In genomic region chr15:39787479-39787878, GRCh38 we compare ENCODE assay signal across 18 cellular contexts. TPM values are rescaled to one million over a fixed set of nuclear protein-coding genes. Genes with fewer than 3 reads are reported as not detected.
DNase-seq lines count a peak whose midpoint lies in the region; ATAC-seq and TF ChIP-seq lines count a peak whose summit lies in the region.
"Had no signal": no experiment of that assay in that cellular context is flagged by ENCODE, and none has a peak within 500 bp of the region (broad histone marks: within the 10 kb centered on the region; RNA-seq: fewer than 3 reads in every experiment).

No MANE protein-coding gene starts in this region.

- no peak for TF ChIP-seq CTCF in SK-N-SH (IDR thresholded peaks at IDR 0.05)
- TF ChIP-seq CTCF in OCI-LY3 (IDR thresholded peaks at IDR 0.05; ENCODE audit: low read depth, low read length), result no peak
- no peak for TF ChIP-seq CTCF in hepatocyte (IDR thresholded peaks at IDR 0.05; ENCODE audit: poor library complexity)

- no peak overlapping the region for H2AFZ ChIP-seq in SK-N-SH (ENCODE audit: low read depth)
- peak overlapping the region; percentile 32; the same call in 1 of the 2 replicates for H2AFZ ChIP-seq in OCI-LY3 (ENCODE audit: low read depth, low read length)
- H2AFZ ChIP-seq in hepatocyte, result no peak overlapping the region

- CTCF ChIA-PET in SK-N-SH (lab: Yijun Ruan, JAX), result interaction anchor here (0.7 to 3.1 kb wide), 11 partner anchors 10 to 322 kb away, joined by 3 to 21 read pairs (median 3); no protein-coding TSS in a partner anchor

- TF ChIP-seq EP300 in SK-N-SH (IDR thresholded peaks at IDR 0.05; ENCODE audit: borderline replicate concordance in 1 of 2, low read depth in 1 of 2, low read length in 1 of 2), result no peak

- H3K27ac ChIP-seq in SK-N-SH (ENCODE audit: low read depth in 2 of 2, low read length in 1 of 2) (peak overlapping the region in 1 of 2 experiments; percentile 62; a peak in 1 of 4 replicates), OCI-LY3 (ENCODE audit: low read length) (peak overlapping the region; percentile 62), hepatocyte (peak overlapping the region; percentile 6), aorta (ENCODE audit: low read depth in 1 of 2, low read length in 2 of 2) (no peak overlapping the region)
- H3K27ac ChIP-seq: heart right ventricle had no signal

- H3K4me1 ChIP-seq in SK-N-SH (ENCODE audit: control insufficient read depth in 1 of 2, insufficient read depth in 2 of 2, low read depth in 1 of 2, low read length in 1 of 2) (peaks cover 16 to 20% of the 10 kb centered on the region in 2 experiments; a peak in 3 of 4 replicates), OCI-LY3 (ENCODE audit: low read length) (peaks cover 39% of the 10 kb centered on the region), hepatocyte (ENCODE audit: insufficient read depth) (peaks cover 19% of the 10 kb centered on the region), aorta (ENCODE audit: control insufficient read depth in 1 of 2, insufficient read depth in 2 of 2, low read length in 2 of 2) (no peaks in the 10 kb centered on the region)

- H3K27me3 ChIP-seq in SK-N-SH (ENCODE audit: insufficient read depth), result no peaks in the 10 kb centered on the region
- H3K27me3 ChIP-seq in OCI-LY3 (ENCODE audit: low read depth, low read length), result no peaks in the 10 kb centered on the region
- H3K27me3 ChIP-seq in hepatocyte, result no peaks in the 10 kb centered on the region
- no peaks in the 10 kb centered on the region for H3K27me3 ChIP-seq in aorta (ENCODE audit: control insufficient read depth in 1 of 2, insufficient read depth in 2 of 2, low read length in 1 of 2)
- H3K27me3 ChIP-seq: heart right ventricle had no signal

- peaks cover 46% of the 10 kb centered on the region for H3F3A ChIP-seq in SK-N-SH (replicated peaks; ENCODE audit: insufficient read depth)

- POLR2A ChIA-PET in SK-N-SH (lab: Yijun Ruan, JAX), result no interaction called here

- H4K20me1 ChIP-seq in SK-N-SH (ENCODE audit: insufficient read depth) (no peaks in the 10 kb centered on the region), OCI-LY3 (ENCODE audit: insufficient read depth, low read length) (no peaks in the 10 kb centered on the region), hepatocyte (ENCODE audit: insufficient read depth, poor library complexity, severe bottlenecking) (no peaks in the 10 kb centered on the region)

- intact Hi-C loops in aorta (cut with DNase I), result loop anchor here (5.0 to 10.0 kb wide), 5 partner anchors 85 to 247 kb away; partner anchors contain the start of genes GPR176 (in 1 of the 2) and SRP14 (in 1 of the 2)

- DNase-seq in SK-N-SH (no peak), hepatocyte (ENCODE audit: low spot score) (no peak), renal cortical epithelial cell (ENCODE audit: low read depth) (peak; percentile 68), germinal center (ENCODE audit: low spot score) (no peak), aorta (no peak)
- DNase-seq in activated naive CD4-positive, alpha-beta T cell treated with Interleukin-2 at 50 U/mL for 16 hours, result no peak
- DNase-seq: 8988T; activated CD4-positive, CD25-positive, alpha-beta regulatory T cell; effector CD8-positive, alpha-beta T cell; GDM1; heart right ventricle; naive thymus-derived CD8-positive, alpha-beta T cell; NCI-H1694; NCI-H446 treated with DMSO at 0.1 percent for 48 hours; stimulated activated CD4-positive, alpha-beta T cell treated with anti-CD3 and anti-CD28 coated beads, Interleukin-12 subunit alpha, Interleukin-12 subunit beta, amount 100 ng/mL, for 4 hours had no signal

- H3K9me2 ChIP-seq in SK-N-SH (no peaks in the 10 kb centered on the region), hepatocyte (replicated peaks; ENCODE audit: insufficient read depth) (no peaks in the 10 kb centered on the region)

- no peak overlapping the region for H3K4me3 ChIP-seq in SK-N-SH (ENCODE audit: low read depth in 2 of 2, low read length in 1 of 2)
- H3K4me3 ChIP-seq in OCI-LY3 (ENCODE audit: low read length), result peak overlapping the region; percentile 51
- H3K4me3 ChIP-seq in hepatocyte, result no peak overlapping the region
- H3K4me3 ChIP-seq in aorta (ENCODE audit: low read length in 2 of 2), result no peak overlapping the region
- H3K4me3 ChIP-seq: heart right ventricle, lung had no signal

- no peak for ATAC-seq in SK-N-SH treated with all-trans-retinoic acid at 6 μM for 48 hours
- ATAC-seq in aorta (ENCODE audit: low FRiP score), result no peak
- ATAC-seq: heart right ventricle; naive thymus-derived CD8-positive, alpha-beta T cell had no signal

- H3K9ac ChIP-seq in SK-N-SH (no peak overlapping the region), OCI-LY3 (ENCODE audit: low read length) (peak overlapping the region; percentile 34)

- WGBS in SK-N-SH (ENCODE audit: low lambda C conversion rate), result 40% methylated on average over 1 of the region's 1 CpG
- 0% methylated on average over 1 of the region's 1 CpG for WGBS in hepatocyte (ENCODE audit: low lambda C conversion rate, missing lambda C conversion rate)
- 46 to 60% methylated on average over 1 of the region's 1 CpG for WGBS in aorta, 2 donors

- TF ChIP-seq RAD21 in SK-N-SH (IDR thresholded peaks at IDR 0.05; ENCODE audit: low read length), result no peak

- H3K36me3 ChIP-seq in SK-N-SH (replicated peaks in 1 of 2; ENCODE audit: control insufficient read depth in 1 of 2, insufficient read depth in 2 of 2, low read length in 1 of 2), result no peaks in the 10 kb centered on the region
- H3K36me3 ChIP-seq in OCI-LY3 (replicated peaks; ENCODE audit: low read depth, low read length), result no peaks in the 10 kb centered on the region
- H3K36me3 ChIP-seq in hepatocyte (replicated peaks; ENCODE audit: insufficient read depth, low read depth), result no peaks in the 10 kb centered on the region
- no peaks in the 10 kb centered on the region for H3K36me3 ChIP-seq in aorta (ENCODE audit: control insufficient read depth in 1 of 2, insufficient read depth in 2 of 2, low read length in 1 of 2)
- H3K36me3 ChIP-seq: heart right ventricle had no signal

- H3K79me2 ChIP-seq in SK-N-SH (ENCODE audit: insufficient read depth) (peaks cover 25% of the 10 kb centered on the region), OCI-LY3 (ENCODE audit: low read length) (peaks cover 12% of the 10 kb centered on the region), hepatocyte (peaks cover 8% of the 10 kb centered on the region)

- H3K4me2 ChIP-seq in SK-N-SH (peak overlapping the region; percentile 8; the same call in 1 of the 2 replicates), OCI-LY3 (ENCODE audit: low read length) (peak overlapping the region; percentile 85), hepatocyte (peak overlapping the region; percentile 17)

- H3K9me3 ChIP-seq in SK-N-SH (no peaks in the 10 kb centered on the region), OCI-LY3 (ENCODE audit: insufficient read depth, low read length) (no peaks in the 10 kb centered on the region), hepatocyte (ENCODE audit: low read depth) (no peaks in the 10 kb centered on the region), aorta (ENCODE audit: control insufficient read depth, low read length) (no peaks in the 10 kb centered on the region)
- H3K9me3 ChIP-seq: heart right ventricle had no signal

TF ChIP-seq in SK-N-SH, 30 proteins besides CTCF, POLR2A, EP300 and RAD21 (continues in another document):
- TF ChIP-seq FOSL2 (IDR thresholded peaks at IDR 0.05; ENCODE audit: borderline replicate concordance, low read depth) (no peak), FOXM1 (IDR thresholded peaks at IDR 0.05; ENCODE audit: low read depth) (no peak)

TF ChIP-seq in SK-N-SH treated with all-trans-retinoic acid at 6 μM for 48 hours, 23 proteins besides CTCF, POLR2A, EP300 and RAD21:
- TF ChIP-seq ZNF8 (CRISPR knock-in tag; IDR thresholded peaks at IDR 0.05) (no peak), CSDC2 (CRISPR knock-in tag; IDR thresholded peaks at IDR 0.05) (no peak), ARNTL (CRISPR knock-in tag; IDR thresholded peaks at IDR 0.05; ENCODE audit: borderline replicate concordance, low read depth) (no peak), ESRRG (CRISPR knock-in tag; IDR thresholded peaks at IDR 0.05) (no peak), ZNF70 (CRISPR knock-in tag; IDR thresholded peaks at IDR 0.05) (no peak), BACH2 (CRISPR knock-in tag; IDR thresholded peaks at IDR 0.05; ENCODE audit: borderline replicate concordance) (no peak)

RNA-seq across cellular contexts. Expression of gene FSIP1, which starts 4.8 kb away (rescaled TPM):
- polyA plus RNA-seq in SK-N-SH (2012; rRNA removed) (0.43 and 0.45 TPM in 2 replicates), hepatocyte (0.79 TPM in 1 of 2 replicates, not detected in the other), aorta (1 to 10 TPM in 1 of 2 donors, not detected in 1; 1.2 TPM)
- 0.49 and 0.59 TPM in 2 replicates for polyA plus RNA-seq in SK-N-SH (2012; cell fraction: cytosol; rRNA removed)
- 0.43 and 0.85 TPM in 2 replicates for polyA plus RNA-seq in SK-N-SH (2012; cell fraction: nucleus; rRNA removed)
- total RNA-seq in hepatocyte (0.56 and 0.60 TPM in 2 replicates), renal cortical epithelial cell (0.69 and 5.5 TPM in 2 replicates), aorta (1 to 10 TPM; 1.2 TPM)

Comparison
In these comparisons a context has a peak if more than half of its experiments do, and no peak if none do; other contexts are left out.
1. H3K27ac ChIP-seq: peak in OCI-LY3 (single experiment) and hepatocyte (single experiment); none in aorta (0 of 2).
2. H3K4me2 ChIP-seq: peak in every context shown above with its lines; median percentile 85 in OCI-LY3; 17 in hepatocyte; 8 in SK-N-SH.